43 cellular contexts compared by ENCODE assay signal in the genomic region with DNA sequence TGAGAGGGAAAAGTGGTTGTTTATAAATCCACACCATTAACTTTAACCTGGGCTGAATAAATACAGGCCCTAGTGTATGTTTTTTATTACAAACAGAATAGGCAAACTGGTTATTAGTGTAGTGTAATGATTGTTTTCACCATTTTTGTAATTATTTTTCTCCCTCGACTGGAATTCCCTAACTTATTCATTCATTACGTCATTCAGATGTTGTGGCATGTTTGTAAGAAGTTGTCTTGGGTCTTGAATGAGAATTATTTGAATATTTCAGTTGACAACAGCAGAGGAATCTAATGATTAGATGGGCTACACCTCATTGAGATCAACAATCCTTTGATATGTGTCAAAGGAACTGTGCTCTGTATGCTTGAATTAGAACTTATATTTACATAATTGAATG. TPM values are rescaled to one million over a fixed set of nuclear protein-coding genes. Genes with fewer than 3 reads are reported as not detected.
"Had no signal": no experiment of that assay in that cellular context is flagged by ENCODE, and none has a peak within 500 bp of the region (broad histone marks: within the 10 kb centered on the region; RNA-seq: fewer than 3 reads in every experiment).

No MANE protein-coding gene starts in this region.

- FAIRE-seq: astrocyte, bronchial epithelial cell had no signal

- ATAC-seq: activated naive CD4-positive, alpha-beta T cell treated with anti-CD3 and anti-CD28 coated beads, Interleukin-2, amount 50 U/mL, for 72 hours; activated naive CD8-positive, alpha-beta T cell treated with anti-CD3 and anti-CD28 coated beads, Interleukin-2, amount 50 U/mL, for 24 hours; activated T-cell treated with anti-CD3 and anti-CD28 coated beads, Interleukin-2, amount 50 U/mL, for 4 hours; activated T-cell treated with anti-CD3 and anti-CD28 coated beads, Interleukin-2, amount 50 U/mL, for 72 hours; activated T-helper 17 cell treated with anti-CD3 and anti-CD28 coated beads, Interleukin-2, amount 50 U/mL, for 72 hours; body of pancreas had no signal

- H3K4me1 Mint-ChIP-seq: activated naive CD4-positive, alpha-beta T cell treated with anti-CD3 and anti-CD28 coated beads, Interleukin-2, amount 10 ng/mL, durations not matched to agents 7 days and 5 days; activated naive CD4-positive, alpha-beta T cell treated with anti-CD3 and anti-CD28 coated beads, Interleukin-2, amount 50 U/mL, for 24 hours; activated naive CD8-positive, alpha-beta T cell treated with anti-CD3 and anti-CD28 coated beads for 36 hours; activated naive CD8-positive, alpha-beta T cell treated with anti-CD3 and anti-CD28 coated beads, Interleukin-2, amount 10 ng/mL, durations not matched to agents 7 days and 5 days; activated naive CD8-positive, alpha-beta T cell treated with anti-CD3 and anti-CD28 coated beads, Interleukin-2, amount 50 U/mL, for 24 hours; activated T-helper 17 cell treated with anti-CD3 and anti-CD28 coated beads, Interleukin-2, amount 50 U/mL, for 72 hours; central memory CD8-positive, alpha-beta T cell had no signal

- H3K27ac Mint-ChIP-seq: activated naive CD4-positive, alpha-beta T cell treated with anti-CD3 and anti-CD28 coated beads for 36 hours; activated naive CD4-positive, alpha-beta T cell treated with anti-CD3 and anti-CD28 coated beads, Interleukin-2, amount 10 ng/mL, durations not matched to agents 7 days and 5 days; activated naive CD4-positive, alpha-beta T cell treated with anti-CD3 and anti-CD28 coated beads, Interleukin-2, amount 50 U/mL, for 24 hours; activated naive CD4-positive, alpha-beta T cell treated with anti-CD3 and anti-CD28 coated beads, Interleukin-2, amount 50 U/mL, for 72 hours; activated naive CD8-positive, alpha-beta T cell; activated naive CD8-positive, alpha-beta T cell treated with anti-CD3 and anti-CD28 coated beads for 36 hours; activated naive CD8-positive, alpha-beta T cell treated with anti-CD3 and anti-CD28 coated beads, Interleukin-2, amount 10 ng/mL, durations not matched to agents 7 days and 5 days; activated naive CD8-positive, alpha-beta T cell treated with anti-CD3 and anti-CD28 coated beads, Interleukin-2, amount 50 U/mL, for 24 hours; activated T-cell treated with anti-CD3 and anti-CD28 coated beads, Interleukin-2, amount 50 U/mL, for 24 hours; activated T-cell treated with anti-CD3 and anti-CD28 coated beads, Interleukin-2, amount 50 U/mL, for 72 hours; activated T-helper 1 cell treated with anti-CD3 and anti-CD28 coated beads, Interleukin-12 subunit alpha, Interleukin-12 subunit beta, Interleukin-2, Interleukin-4 antibody, amounts not matched to agents 30 ng/mL and 10 ng/mL and 1 ng/mL, durations not matched to agents 14 hours and 24 hours and 36 hours; activated T-helper 17 cell treated with anti-CD3 and anti-CD28 coated beads, Interleukin-2, amount 50 U/mL, for 72 hours; activated T-helper 2 cell treated with anti-CD3 and anti-CD28 coated beads, Interferon-gamma antibody, Interleukin-2, Interleukin-4, amounts not matched to agents 10 μg/mL and 5 μg/mL and 100 μg/mL, durations not matched to agents 14 hours and 24 hours and 36 hours; brain had no signal

- H3K27ac ChIP-seq: adrenal gland, ascending aorta, body of pancreas, brain microvascular endothelial cell, breast epithelium, cardiac muscle cell had no signal

- DNase-seq: activated effector memory CD4-positive, alpha-beta T cell treated with anti-CD3 and anti-CD28 coated beads, Interleukin-2, amount 50 U/mL, for 16 hours; activated effector memory CD4-positive, alpha-beta T cell treated with Interleukin-2 at 50 U/mL for 16 hours; activated gamma-delta T cell; activated gamma-delta T cell treated with Interleukin-2 at 50 U/mL for 16 hours; activated naive CD4-positive, alpha-beta T cell; activated naive CD4-positive, alpha-beta T cell treated with anti-CD3 and anti-CD28 coated beads for 36 hours; activated naive CD4-positive, alpha-beta T cell treated with anti-CD3 and anti-CD28 coated beads, Interleukin-2, amount 10 ng/mL, durations not matched to agents 7 days and 5 days; activated naive CD4-positive, alpha-beta T cell treated with anti-CD3 and anti-CD28 coated beads, Interleukin-2, amount 50 U/mL, for 16 hours; activated naive CD4-positive, alpha-beta T cell treated with Interleukin-2 at 50 U/mL for 16 hours; activated naive CD8-positive, alpha-beta T cell treated with anti-CD3 and anti-CD28 coated beads for 36 hours; activated naive CD8-positive, alpha-beta T cell treated with anti-CD3 and anti-CD28 coated beads, Interleukin-2, amount 10 ng/mL, durations not matched to agents 7 days and 5 days; activated naive CD8-positive, alpha-beta T cell treated with anti-CD3 and anti-CD28 coated beads, Interleukin-2, amount 50 U/mL, for 24 hours; activated T-cell treated with anti-CD3 and anti-CD28 coated beads, Interleukin-2, amount 50 U/mL, for 24 hours; activated T-cell treated with anti-CD3 and anti-CD28 coated beads, Interleukin-2, amount 50 U/mL, for 4 hours; activated T-cell treated with anti-CD3 and anti-CD28 coated beads, Interleukin-2, amount 50 U/mL, for 48 hours; activated T-cell treated with anti-CD3 and anti-CD28 coated beads, Interleukin-2, amount 50 U/mL, for 72 hours; adrenal gland; amniotic stem cell; amygdala; anterior cingulate cortex; aorta; body of pancreas; brain microvascular endothelial cell; caudate nucleus; central memory CD4-positive, alpha-beta T cell; cerebellar nuclear complex had no signal

- H3K36me3 ChIP-seq: adrenal gland, ascending aorta, brain microvascular endothelial cell, breast epithelium, cardiac muscle cell had no signal

- H3K4me1 ChIP-seq: adrenal gland, body of pancreas, breast epithelium had no signal

- H3K36me3 Mint-ChIP-seq: activated naive CD4-positive, alpha-beta T cell treated with anti-CD3 and anti-CD28 coated beads, Interleukin-2, amount 50 U/mL, for 72 hours; activated naive CD8-positive, alpha-beta T cell; brain had no signal

- H3K27me3 Mint-ChIP-seq: activated naive CD4-positive, alpha-beta T cell treated with anti-CD3 and anti-CD28 coated beads, Interleukin-2, amount 10 ng/mL, durations not matched to agents 7 days and 5 days; activated naive CD4-positive, alpha-beta T cell treated with anti-CD3 and anti-CD28 coated beads, Interleukin-2, amount 50 U/mL, for 24 hours; activated naive CD8-positive, alpha-beta T cell; activated naive CD8-positive, alpha-beta T cell treated with anti-CD3 and anti-CD28 coated beads for 36 hours; activated naive CD8-positive, alpha-beta T cell treated with anti-CD3 and anti-CD28 coated beads, Interleukin-2, amount 10 ng/mL, durations not matched to agents 7 days and 5 days; activated naive CD8-positive, alpha-beta T cell treated with anti-CD3 and anti-CD28 coated beads, Interleukin-2, amount 50 U/mL, for 24 hours; activated T-cell treated with anti-CD3 and anti-CD28 coated beads, Interleukin-2, amount 50 U/mL, for 24 hours; activated T-helper 17 cell treated with anti-CD3 and anti-CD28 coated beads, Interleukin-2, amount 50 U/mL, for 72 hours; central memory CD8-positive, alpha-beta T cell had no signal

- H3K4me3 Mint-ChIP-seq: activated naive CD4-positive, alpha-beta T cell treated with anti-CD3 and anti-CD28 coated beads for 36 hours; activated naive CD4-positive, alpha-beta T cell treated with anti-CD3 and anti-CD28 coated beads, Interleukin-2, amount 10 ng/mL, durations not matched to agents 7 days and 5 days; activated naive CD4-positive, alpha-beta T cell treated with anti-CD3 and anti-CD28 coated beads, Interleukin-2, amount 50 U/mL, for 24 hours; activated naive CD8-positive, alpha-beta T cell; activated naive CD8-positive, alpha-beta T cell treated with anti-CD3 and anti-CD28 coated beads for 36 hours; activated naive CD8-positive, alpha-beta T cell treated with anti-CD3 and anti-CD28 coated beads, Interleukin-2, amount 10 ng/mL, durations not matched to agents 7 days and 5 days; activated naive CD8-positive, alpha-beta T cell treated with anti-CD3 and anti-CD28 coated beads, Interleukin-2, amount 50 U/mL, for 24 hours; activated T-cell treated with anti-CD3 and anti-CD28 coated beads, Interleukin-2, amount 50 U/mL, for 24 hours; activated T-cell treated with anti-CD3 and anti-CD28 coated beads, Interleukin-2, amount 50 U/mL, for 4 hours; activated T-cell treated with anti-CD3 and anti-CD28 coated beads, Interleukin-2, amount 50 U/mL, for 72 hours; activated T-helper 1 cell treated with anti-CD3 and anti-CD28 coated beads, Interleukin-12 subunit alpha, Interleukin-12 subunit beta, Interleukin-2, Interleukin-4 antibody, amounts not matched to agents 30 ng/mL and 10 ng/mL and 1 ng/mL, durations not matched to agents 14 hours and 24 hours and 36 hours; activated T-helper 17 cell treated with anti-CD3 and anti-CD28 coated beads, Interleukin-2, amount 50 U/mL, for 72 hours; brain; central memory CD8-positive, alpha-beta T cell had no signal

- H3K4me3 ChIP-seq: adrenal gland, ascending aorta, body of pancreas, breast epithelium, cardiac muscle cell had no signal

- H3K9me3 Mint-ChIP-seq: activated naive CD4-positive, alpha-beta T cell treated with anti-CD3 and anti-CD28 coated beads for 36 hours; activated naive CD4-positive, alpha-beta T cell treated with anti-CD3 and anti-CD28 coated beads, Interleukin-2, amount 10 ng/mL, durations not matched to agents 7 days and 5 days; activated naive CD4-positive, alpha-beta T cell treated with anti-CD3 and anti-CD28 coated beads, Interleukin-2, amount 50 U/mL, for 24 hours; brain; central memory CD8-positive, alpha-beta T cell had no signal

- H3K9me3 ChIP-seq: adrenal gland, ascending aorta, body of pancreas, breast epithelium had no signal

- H3K27me3 ChIP-seq: adrenal gland, ascending aorta, body of pancreas, brain microvascular endothelial cell, breast epithelium, cardiac muscle cell had no signal

RNA-seq across cellular contexts. Expression of gene XCL1, which starts 12.7 kb away (rescaled TPM):
- total RNA-seq: activated naive CD4-positive, alpha-beta T cell treated with anti-CD3 and anti-CD28 coated beads for 36 hours; ascending aorta; astrocyte; body of pancreas; bronchial epithelial cell; cerebellum had no signal

RNA-seq across cellular contexts. Expression of gene XCL2, which starts 45.3 kb away (rescaled TPM):
- total RNA-seq: activated naive CD4-positive, alpha-beta T cell treated with anti-CD3 and anti-CD28 coated beads for 36 hours; activated T-helper 17 cell treated with anti-CD3 and anti-CD28 coated beads, Interleukin-2, amount 50 U/mL, for 72 hours; ascending aorta; astrocyte; body of pancreas; bronchial epithelial cell; cardiac muscle cell; cardiac septum; cerebellum; chondrocyte had no signal
- polyA plus RNA-seq: adipose tissue, aorta had no signal
